ENCODE assay signal across 28 cellular contexts in the genomic region with DNA sequence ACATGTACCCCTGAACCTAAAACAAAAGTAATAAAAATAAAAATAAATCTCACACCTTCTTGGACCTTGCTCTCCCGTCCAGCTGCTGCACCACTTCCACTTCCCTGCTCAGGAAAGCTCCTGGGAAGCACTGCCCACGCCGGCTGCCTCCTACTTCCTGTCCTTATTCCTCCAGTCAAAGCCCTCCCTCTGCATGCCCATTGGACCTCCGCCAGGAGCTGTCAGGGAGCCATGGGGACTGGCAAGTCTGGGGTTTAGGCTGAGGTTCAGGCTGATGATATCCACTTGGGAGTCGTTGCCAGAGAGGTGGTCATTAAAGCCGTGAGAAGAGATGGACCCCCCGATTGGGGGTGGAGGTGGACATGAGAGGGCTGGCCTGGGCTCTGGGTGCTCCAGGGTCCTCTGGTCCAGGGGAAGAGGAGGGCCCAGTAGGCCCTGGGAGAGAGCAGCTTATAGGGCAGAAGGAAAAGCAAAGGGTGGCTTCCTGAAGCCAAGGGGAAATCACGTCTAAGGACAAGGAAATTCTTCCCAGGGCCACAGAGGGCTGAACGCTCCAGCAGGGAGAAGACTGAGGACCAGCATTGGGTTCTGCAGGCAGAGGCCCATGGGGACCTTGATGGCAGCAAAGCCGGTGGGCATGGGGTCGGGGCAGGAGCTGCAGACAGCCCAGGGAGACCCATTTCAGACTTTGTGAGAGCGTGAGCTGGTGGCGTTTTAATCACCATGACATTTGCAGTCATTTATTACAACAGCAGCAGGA.
"Had no signal": no experiment of that assay in that cellular context is flagged by ENCODE, and none has a peak within 500 bp of the region (broad histone marks: within the 10 kb centered on the region; RNA-seq: fewer than 3 reads in every experiment).

No MANE protein-coding gene starts in this region.

- H3K4me1 Mint-ChIP-seq: activated CD4-positive, alpha-beta memory T cell treated with anti-CD3 and anti-CD28 coated beads, Interleukin-2, amount 10 ng/mL, durations not matched to agents 7 days and 5 days; activated CD4-positive, alpha-beta T cell treated with anti-CD3 and anti-CD28 coated beads, Interleukin-2, amount 10 ng/mL, durations not matched to agents 7 days and 5 days; activated naive CD4-positive, alpha-beta T cell treated with anti-CD3 and anti-CD28 coated beads, Interleukin-2, amount 50 U/mL, for 24 hours; activated T-helper 17 cell treated with anti-CD3 and anti-CD28 coated beads, Interleukin-2, amount 50 U/mL, for 72 hours; stimulated activated effector memory CD8-positive, alpha-beta T cell treated with anti-CD3 and anti-CD28 coated beads, Interleukin-12 subunit alpha, Interleukin-12 subunit beta, amount 100 ng/mL, for 72 hours; T-helper 17 cell; WTC11 had no signal

- H3K36me3 Mint-ChIP-seq: activated naive CD4-positive, alpha-beta T cell treated with anti-CD3 and anti-CD28 coated beads, Interleukin-2, amount 50 U/mL, for 24 hours; natural killer cell treated with Interleukin-12 subunit alpha and Interleukin-12 subunit beta and Interleukin-15 and Interleukin-18, amount 100 ng/mL, for 72 hours; stimulated activated effector memory CD8-positive, alpha-beta T cell treated with anti-CD3 and anti-CD28 coated beads, Interleukin-12 subunit alpha, Interleukin-12 subunit beta, amount 100 ng/mL, for 72 hours had no signal

- H3K9me3 ChIP-seq: colonic mucosa, gastrocnemius medialis, left ventricle myocardium inferior, mucosa of descending colon, right lobe of liver had no signal

- H3K4me3 Mint-ChIP-seq: activated CD4-positive, alpha-beta memory T cell treated with anti-CD3 and anti-CD28 coated beads, Interleukin-2, amount 10 ng/mL, durations not matched to agents 7 days and 5 days; activated CD4-positive, alpha-beta T cell treated with anti-CD3 and anti-CD28 coated beads, Interleukin-2, amount 10 ng/mL, durations not matched to agents 7 days and 5 days; activated naive CD4-positive, alpha-beta T cell treated with anti-CD3 and anti-CD28 coated beads, Interleukin-2, amount 50 U/mL, for 24 hours; activated T-cell treated with anti-CD3 and anti-CD28 coated beads, Interleukin-2, amount 50 U/mL, for 4 hours; activated T-helper 17 cell treated with anti-CD3 and anti-CD28 coated beads, Interleukin-2, amount 50 U/mL, for 72 hours; natural killer cell treated with Interleukin-12 subunit alpha and Interleukin-12 subunit beta and Interleukin-15 and Interleukin-18, amount 100 ng/mL, for 72 hours; stimulated activated effector memory CD8-positive, alpha-beta T cell treated with anti-CD3 and anti-CD28 coated beads, Interleukin-12 subunit alpha, Interleukin-12 subunit beta, amount 100 ng/mL, for 72 hours; stimulated activated naive CD8-positive, alpha-beta T cell treated with anti-CD3 and anti-CD28 coated beads, Interleukin-15, Interleukin-2, amounts not matched to agents 100 ng/mL and 50 ng/mL, for 24 hours; T-helper 17 cell; type B pancreatic cell; WTC11 had no signal

- H3K9me3 Mint-ChIP-seq: activated CD4-positive, alpha-beta T cell treated with anti-CD3 and anti-CD28 coated beads, Interleukin-2, amount 10 ng/mL, durations not matched to agents 7 days and 5 days; activated naive CD4-positive, alpha-beta T cell treated with anti-CD3 and anti-CD28 coated beads, Interleukin-2, amount 50 U/mL, for 24 hours; natural killer cell treated with Interleukin-12 subunit alpha and Interleukin-12 subunit beta and Interleukin-15 and Interleukin-18, amount 100 ng/mL, for 72 hours; type B pancreatic cell had no signal

- H3K27ac ChIP-seq: colonic mucosa, gastrocnemius medialis, left ventricle myocardium inferior, right lobe of liver had no signal

- H3K36me3 ChIP-seq: colonic mucosa, gastrocnemius medialis, left ventricle myocardium inferior, right lobe of liver had no signal

- H3K27ac Mint-ChIP-seq: activated CD4-positive, alpha-beta memory T cell treated with anti-CD3 and anti-CD28 coated beads, Interleukin-2, amount 10 ng/mL, durations not matched to agents 7 days and 5 days; activated CD4-positive, alpha-beta T cell treated with anti-CD3 and anti-CD28 coated beads, Interleukin-2, amount 10 ng/mL, durations not matched to agents 7 days and 5 days; activated naive CD4-positive, alpha-beta T cell treated with anti-CD3 and anti-CD28 coated beads, Interleukin-2, amount 50 U/mL, for 24 hours; activated T-helper 17 cell treated with anti-CD3 and anti-CD28 coated beads, Interleukin-2, amount 50 U/mL, for 72 hours; natural killer cell treated with Interleukin-12 subunit alpha and Interleukin-12 subunit beta and Interleukin-15 and Interleukin-18, amount 100 ng/mL, for 72 hours; progenitor cell of endocrine pancreas; stimulated activated effector memory CD8-positive, alpha-beta T cell treated with anti-CD3 and anti-CD28 coated beads, Interleukin-12 subunit alpha, Interleukin-12 subunit beta, amount 100 ng/mL, for 72 hours; stimulated activated naive CD8-positive, alpha-beta T cell treated with anti-CD3 and anti-CD28 coated beads, Interleukin-15, Interleukin-2, amounts not matched to agents 100 ng/mL and 50 ng/mL, for 24 hours; T-helper 17 cell; type B pancreatic cell; WTC11 had no signal

- H3K27me3 Mint-ChIP-seq: activated CD4-positive, alpha-beta memory T cell treated with anti-CD3 and anti-CD28 coated beads, Interleukin-2, amount 10 ng/mL, durations not matched to agents 7 days and 5 days; activated T-helper 17 cell treated with anti-CD3 and anti-CD28 coated beads, Interleukin-2, amount 50 U/mL, for 72 hours had no signal

- ATAC-seq: activated T-cell treated with anti-CD3 and anti-CD28 coated beads, Interleukin-2, amount 50 U/mL, for 4 hours; activated T-helper 17 cell treated with anti-CD3 and anti-CD28 coated beads, Interleukin-2, amount 50 U/mL, for 72 hours; gastrocnemius medialis; mucosa of descending colon; natural killer cell treated with Interleukin-12 subunit alpha and Interleukin-12 subunit beta and Interleukin-15 and Interleukin-18, amount 100 ng/mL, for 72 hours; right lobe of liver; stimulated activated effector memory CD8-positive, alpha-beta T cell treated with anti-CD3 and anti-CD28 coated beads, Interleukin-12 subunit alpha, Interleukin-12 subunit beta, amount 100 ng/mL, for 72 hours; T-helper 17 cell; WTC11 had no signal

- H3K27me3 ChIP-seq: colonic mucosa, gastrocnemius medialis, right lobe of liver had no signal

- DNase-seq: activated CD4-positive, alpha-beta memory T cell treated with anti-CD3 and anti-CD28 coated beads, Interleukin-2, amount 10 ng/mL, durations not matched to agents 7 days and 5 days; activated CD4-positive, alpha-beta T cell treated with anti-CD3 and anti-CD28 coated beads for 1 hour; activated CD4-positive, alpha-beta T cell treated with anti-CD3 and anti-CD28 coated beads, Interleukin-2, amount 10 ng/mL, durations not matched to agents 7 days and 5 days; activated CD8-positive, alpha-beta memory T cell treated with anti-CD3 and anti-CD28 coated beads, Interleukin-2, amount 50 U/mL, for 48 hours; activated gamma-delta T cell treated with Interleukin-2 at 50 U/mL for 16 hours; activated T-cell treated with anti-CD3 and anti-CD28 coated beads, Interleukin-2, amount 50 U/mL, for 4 hours; cerebellar nuclear complex; colonic mucosa; effector memory CD4-positive, alpha-beta T cell; erythroblast; gastrocnemius medialis; glutamatergic neuron; left ventricle myocardium inferior; mesendoderm; mucosa of descending colon; right lobe of liver; stimulated activated CD4-positive, alpha-beta T cell treated with anti-CD3 and anti-CD28 coated beads, Interleukin-2, amount 100 ng/mL, for 48 hours; substantia nigra; T-helper 17 cell had no signal

- H3K4me3 ChIP-seq: colonic mucosa, gastrocnemius medialis, left ventricle myocardium inferior, lung, mucosa of descending colon, right lobe of liver had no signal

- H3K4me1 ChIP-seq: colonic mucosa, gastrocnemius medialis, left ventricle myocardium inferior, right lobe of liver had no signal
